In the genomic region with DNA sequence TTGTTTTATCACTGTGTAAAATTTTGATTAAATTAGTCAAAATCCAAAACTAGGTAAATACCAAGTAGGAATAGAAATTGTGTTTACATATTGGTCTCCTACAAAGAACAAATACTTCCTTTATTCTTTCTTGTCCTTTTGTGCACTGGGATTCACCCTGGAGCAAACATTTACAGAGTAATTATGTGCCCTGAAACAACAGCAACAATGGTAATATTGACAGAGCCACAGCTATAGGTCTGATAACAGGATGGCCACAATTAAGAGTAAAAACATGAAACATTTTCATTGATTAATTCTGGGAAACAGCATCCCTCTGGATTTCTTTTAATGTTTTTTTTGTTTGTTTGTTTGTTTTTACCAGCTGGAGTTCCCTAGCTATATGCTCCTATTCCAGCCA, we compare ENCODE assay signal across 21 cellular contexts.
DNase-seq lines count a peak whose midpoint lies in the region; ATAC-seq lines count a peak whose summit lies in the region.
"Had no signal": no experiment of that assay in that cellular context is flagged by ENCODE, and none has a peak within 500 bp of the region (broad histone marks: within the 10 kb centered on the region; RNA-seq: fewer than 3 reads in every experiment).

No MANE protein-coding gene starts in this region.

- DNase-seq in COR-L47 (lab: John Stamatoyannopoulos, UW) (peak; percentile 55), HuH-7 (ENCODE audit: low spot score) (peak; percentile 7), NCI-H2029 (lab: John Stamatoyannopoulos, UW) (peak; percentile 93), NCI-H774 (lab: John Stamatoyannopoulos, UW) (peak; percentile 10), NCI-H2107 treated with DMSO at 0.1 percent for 48 hours (lab: John Stamatoyannopoulos, UW; ENCODE audit: unreplicated experiment) (no peak), AG08396 (ENCODE audit: low spot score) (no peak)
- DNase-seq in activated CD4-positive, alpha-beta T cell treated with anti-CD3 and anti-CD28 coated beads, Interleukin-2, amount 50 U/mL, for 4 hours = no peak
- DNase-seq: activated CD4-positive, CD25-positive, alpha-beta regulatory T cell treated with anti-CD3 and anti-CD28 coated beads, Interleukin-2, amount 50 U/mL, for 72 hours; activated CD8-positive, alpha-beta T cell treated with anti-CD3 and anti-CD28 coated beads, Interleukin-2, amount 10 ng/mL, durations not matched to agents 7 days and 5 days; activated effector memory CD4-positive, alpha-beta T cell treated with Interleukin-2 at 50 U/mL for 16 hours; anterior cingulate cortex; C1 segment of cervical spinal cord; effector memory CD4-positive, alpha-beta T cell; erythroblast; H9; naive B cell; NCI-H187; psoas muscle; stimulated activated naive B cell treated with anti-CD40 and anti-IgM and Interleukin-4, amounts not matched to agents 10 μg/mL and 1 μg/mL and 100 μg/mL, for 72 hours; upper lobe of right lung had no signal

- no peak for ATAC-seq in GM19452 (IDR thresholded peaks at IDR 0.05; ENCODE audit: unreplicated experiment)
- ATAC-seq: activated CD8-positive, alpha-beta T cell treated with anti-CD3 and anti-CD28 coated beads, Interleukin-2, amount 10 ng/mL, durations not matched to agents 7 days and 5 days; psoas muscle; stimulated activated naive B cell treated with anti-CD40 and anti-IgM and Interleukin-4, amounts not matched to agents 10 μg/mL and 1 μg/mL and 100 μg/mL, for 72 hours; upper lobe of right lung had no signal

Comparison
In these comparisons a context has a peak if more than half of its experiments do, and no peak if none do; other contexts are left out.
1. DNase-seq: peak in COR-L47 (single experiment), HuH-7 (single experiment), NCI-H2029 (single experiment) and NCI-H774 (single experiment); none in NCI-H2107 treated with DMSO at 0.1 percent for 48 hours (single experiment), activated CD4-positive, alpha-beta T cell treated with anti-CD3 and anti-CD28 coated beads, Interleukin-2, amount 50 U/mL, for 4 hours (0 of 2) and AG08396 (single experiment).